In genomic region chr11:65316311-65316978, GRCh38 we compare ENCODE assay signal across 8 cellular contexts. TPM values are rescaled to one million over a fixed set of nuclear protein-coding genes. Genes with fewer than 3 reads are reported as not detected.
DNase-seq lines count a peak whose midpoint lies in the region; ATAC-seq and TF ChIP-seq lines count a peak whose summit lies in the region.

No MANE protein-coding gene starts in this region.

- TF ChIP-seq CTCF in AG09319 (IDR thresholded peaks at IDR 0.05; ENCODE audit: low read depth, low read length), result no peak
- TF ChIP-seq CTCF in colonic mucosa (IDR thresholded peaks at IDR 0.05), result no peak

- intact Hi-C loops in colonic mucosa (cut with DNase I), result loop anchor here (2.0 kb wide), 1 partner anchor 42 kb away; no protein-coding TSS in a partner anchor

- peaks cover 36% of the 10 kb centered on the region for H3K36me3 ChIP-seq in MG63
- H3K36me3 ChIP-seq in colonic mucosa, result peaks cover 9% of the 10 kb centered on the region
- H3K36me3 ChIP-seq in muscle layer of duodenum (ENCODE audit: control insufficient read depth in 1 of 2, insufficient read depth in 2 of 2, low read length in 2 of 2), result peaks cover 4 to 14% of the 10 kb centered on the region in 2 donors

- H3K9ac ChIP-seq in colonic mucosa (ENCODE audit: low read depth in 2 of 2, low read length in 2 of 2), result peak overlapping the region; percentile 84 to 88

- H3K27ac ChIP-seq in colonic mucosa, result peak overlapping the region; percentile 89
- peak overlapping the region; percentile 87 for H3K27ac ChIP-seq in muscle layer of duodenum (ENCODE audit: low read length)

- peaks cover 8% of the 10 kb centered on the region for H3K4me1 ChIP-seq in colonic mucosa
- H3K4me1 ChIP-seq in muscle layer of duodenum (ENCODE audit: control insufficient read depth in 1 of 2, insufficient read depth in 2 of 2, low read length in 2 of 2), result peaks cover 3 to 31% of the 10 kb centered on the region in 2 donors

- no peaks in the 10 kb centered on the region for H3K27me3 ChIP-seq in MG63
- H3K27me3 ChIP-seq in colonic mucosa, result no peaks in the 10 kb centered on the region
- no peaks in the 10 kb centered on the region for H3K27me3 ChIP-seq in muscle layer of duodenum (ENCODE audit: low read depth, low read length)

- in situ Hi-C loops in KBM-7 (cut with MboI; ENCODE audit: low pct_unique_long_range_greater_than_20kb, low sequenced_read_pairs), result no loop called here

- ATAC-seq in HG02759 (IDR thresholded peaks at IDR 0.05; ENCODE audit: unreplicated experiment), result no peak

- peak; percentile 99 for DNase-seq in AG09319 (ENCODE audit: extremely low read depth, low read depth)
- DNase-seq in MG63, result peak; percentile 96
- peak; percentile 52 for DNase-seq in colonic mucosa
- no peak for DNase-seq in HuH-7.5 (ENCODE audit: low spot score)
- no peak for DNase-seq in KBM-7
- DNase-seq in activated T-cell treated with anti-CD3 and anti-CD28 coated beads, Interleukin-2, amount 50 U/mL, for 48 hours, result no peak

- H3K9me3 ChIP-seq in MG63 (no peaks in the 10 kb centered on the region), colonic mucosa (no peaks in the 10 kb centered on the region), muscle layer of duodenum (ENCODE audit: control insufficient read depth in 1 of 2, low read length in 2 of 2) (no peaks in the 10 kb centered on the region)

- H3K4me3 ChIP-seq in MG63, result peak overlapping the region; percentile 96
- H3K4me3 ChIP-seq in colonic mucosa, result peak overlapping the region; percentile 58
- H3K4me3 ChIP-seq in muscle layer of duodenum (ENCODE audit: low read depth in 1 of 2, low read length in 2 of 2), result peak overlapping the region; percentile 85 to 93

RNA-seq across cellular contexts. Expression of gene CDC42EP2, which starts 1.8 kb away (rescaled TPM):
- 10.3 and 19.1 TPM in 2 replicates for total RNA-seq in MG63 (2014; rRNA removed; shearing (Covaris generic); ENCODE audit: low replicate concordance)
- total RNA-seq in colonic mucosa, result 10 to 100 TPM in 1 of 2 donors, 1 to 10 TPM in 1; 7.8 to 28.3 TPM

RNA-seq across cellular contexts. Expression of gene DPF2, which starts 17.2 kb away (rescaled TPM):
- 57.9 and 78.1 TPM in 2 replicates for total RNA-seq in MG63 (2014; rRNA removed; shearing (Covaris generic); ENCODE audit: low replicate concordance)
- 10 to 100 TPM; 35.0 to 48.0 TPM for total RNA-seq in colonic mucosa

RNA-seq across cellular contexts. Expression of gene TIGD3, which starts 38.1 kb away (rescaled TPM):
- total RNA-seq in MG63 (2014; rRNA removed; shearing (Covaris generic); ENCODE audit: low replicate concordance), result 0.36 and 2.2 TPM in 2 replicates
- total RNA-seq in colonic mucosa, result under 1 TPM; 0.48 to 0.77 TPM

RNA-seq across cellular contexts. Expression of gene POLA2, which starts 54.7 kb away (rescaled TPM):
- 4.6 and 8.9 TPM in 2 replicates for total RNA-seq in MG63 (2014; rRNA removed; shearing (Covaris generic); ENCODE audit: low replicate concordance)
- 10 to 100 TPM in 1 of 2 donors, 1 to 10 TPM in 1; 5.9 to 28.0 TPM for total RNA-seq in colonic mucosa

Comparison
In these comparisons a context has a peak if more than half of its experiments do, and no peak if none do; other contexts are left out.
1. DNase-seq: peak in AG09319 (single experiment), MG63 (single experiment) and colonic mucosa (single experiment); none in HuH-7.5 (single experiment), KBM-7 (single experiment) and activated T-cell treated with anti-CD3 and anti-CD28 coated beads, Interleukin-2, amount 50 U/mL, for 48 hours (0 of 2).
2. Peak in every context shown above with its lines, with median percentiles within 50 percentile points of each other: H3K4me3 ChIP-seq.